In the genomic region with DNA sequence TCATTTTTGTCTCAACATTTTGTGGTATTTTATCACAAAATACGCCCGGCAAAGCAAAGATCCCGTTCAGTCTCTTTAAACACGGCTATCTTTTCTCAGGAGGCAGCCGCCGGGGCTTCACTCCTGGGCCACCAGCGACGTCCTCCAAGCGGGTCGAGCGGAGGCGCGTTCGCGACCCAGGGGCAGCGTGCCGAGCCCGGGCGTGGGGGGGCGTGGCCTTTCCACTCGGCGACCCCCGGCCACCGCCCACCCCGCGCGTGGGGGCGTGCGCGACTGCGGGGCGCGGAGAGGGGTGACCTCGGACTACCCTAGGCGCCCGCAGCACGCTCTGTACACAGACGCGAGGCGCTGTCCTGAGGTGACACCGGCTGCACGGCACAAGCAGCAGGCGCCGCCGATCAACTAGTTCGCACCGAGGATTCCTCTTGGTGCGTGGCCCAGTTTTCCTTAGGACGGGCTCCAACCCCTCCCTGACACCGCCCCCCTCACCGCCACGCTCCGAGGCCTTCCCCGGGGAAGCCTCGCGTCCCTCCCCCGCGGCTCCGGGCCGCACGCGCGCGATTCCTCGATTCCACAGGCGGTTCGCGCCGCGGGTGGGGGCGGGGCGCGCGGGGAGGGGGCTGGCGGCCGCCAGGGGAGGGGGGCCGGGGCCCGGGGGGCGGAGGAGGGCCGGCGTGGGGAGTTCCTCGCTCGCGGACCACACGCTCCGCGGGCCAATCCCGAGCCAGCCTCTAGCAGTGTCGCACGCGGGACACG, we compare ENCODE assay signal across 8 cellular contexts. TPM values are rescaled to one million over a fixed set of nuclear protein-coding genes. Genes with fewer than 3 reads are reported as not detected.
A peak's percentile ranks its signal among the peaks of the same experiment; 100 is the strongest.
DNase-seq lines count a peak whose midpoint lies in the region; ATAC-seq and TF ChIP-seq lines count a peak whose summit lies in the region.

No MANE protein-coding gene starts in this region.

- H3K4me1 Mint-ChIP-seq in glutamatergic neuron (ENCODE audit: low read depth, unreplicated experiment) (peaks cover 8% of the 10 kb centered on the region), osteocyte (ENCODE audit: unreplicated experiment) (peaks cover 23% of the 10 kb centered on the region)

- H3K27me3 Mint-ChIP-seq in glutamatergic neuron (ENCODE audit: unreplicated experiment) (peaks cover 21% of the 10 kb centered on the region), osteocyte (ENCODE audit: unreplicated experiment) (no peaks in the 10 kb centered on the region)

- H3K4me3 ChIP-seq in vagina, result peak overlapping the region; percentile 68 to 95

- peaks cover 22 to 34% of the 10 kb centered on the region in 2 donors for H3K36me3 Mint-ChIP-seq in activated naive CD4-positive, alpha-beta T cell treated with anti-CD3 and anti-CD28 coated beads, Interleukin-2, amount 50 U/mL, for 72 hours
- H3K36me3 Mint-ChIP-seq in glutamatergic neuron (ENCODE audit: unreplicated experiment), result no peaks in the 10 kb centered on the region
- no peaks in the 10 kb centered on the region for H3K36me3 Mint-ChIP-seq in osteocyte (ENCODE audit: unreplicated experiment)

- peak; percentile 18 for ATAC-seq in GM19035 (IDR thresholded peaks at IDR 0.05; ENCODE audit: unreplicated experiment)
- peak; percentile 18 for ATAC-seq in HG03469 (IDR thresholded peaks at IDR 0.05; ENCODE audit: unreplicated experiment)
- ATAC-seq in activated naive CD4-positive, alpha-beta T cell treated with anti-CD3 and anti-CD28 coated beads, Interleukin-2, amount 50 U/mL, for 72 hours, result peak; percentile 14 to 23

- no peaks in the 10 kb centered on the region for H3K27me3 ChIP-seq in vagina

- H3K9me3 Mint-ChIP-seq in activated naive CD4-positive, alpha-beta T cell treated with anti-CD3 and anti-CD28 coated beads, Interleukin-2, amount 50 U/mL, for 72 hours, result no peaks in the 10 kb centered on the region
- H3K9me3 Mint-ChIP-seq in glutamatergic neuron (ENCODE audit: unreplicated experiment) (peaks cover 23% of the 10 kb centered on the region), osteocyte (ENCODE audit: unreplicated experiment) (no peaks in the 10 kb centered on the region)

- no peaks in the 10 kb centered on the region for H3K36me3 ChIP-seq in vagina

- peak overlapping the region; percentile 95 to 99 for H3K27ac Mint-ChIP-seq in activated naive CD4-positive, alpha-beta T cell treated with anti-CD3 and anti-CD28 coated beads, Interleukin-2, amount 50 U/mL, for 72 hours
- H3K27ac Mint-ChIP-seq in glutamatergic neuron (ENCODE audit: unreplicated experiment), result peak overlapping the region; percentile 75
- H3K27ac Mint-ChIP-seq in osteocyte (ENCODE audit: unreplicated experiment), result peak overlapping the region; percentile 97

- no peaks in the 10 kb centered on the region for H3K9me3 ChIP-seq in vagina

- peak overlapping the region; percentile 96 for H3K4me3 Mint-ChIP-seq in glutamatergic neuron (ENCODE audit: unreplicated experiment)
- H3K4me3 Mint-ChIP-seq in osteocyte (ENCODE audit: unreplicated experiment), result peak overlapping the region; percentile 98

- peak overlapping the region; percentile 91 for H3K27ac ChIP-seq in vagina

- DNase-seq in AG20443 (ENCODE audit: low spot score), result peak; percentile 83
- peak; percentile 60 to 70 for DNase-seq in activated naive CD4-positive, alpha-beta T cell treated with anti-CD3 and anti-CD28 coated beads, Interleukin-2, amount 50 U/mL, for 72 hours (ENCODE audit: low spot score in 2 of 2)
- DNase-seq in glutamatergic neuron, result peak; percentile 69
- DNase-seq in osteocyte (ENCODE audit: extremely low spot score, unreplicated experiment), result peak; percentile 88
- DNase-seq in vagina (ENCODE audit: extremely low spot score in 2 of 2), result no peak

- TF ChIP-seq POLR2A in vagina (IDR thresholded peaks at IDR 0.05), result no peak

- TF ChIP-seq CTCF in glutamatergic neuron (IDR thresholded peaks at IDR 0.05; ENCODE audit: partially characterized antibody, unreplicated experiment) (no peak), osteocyte (IDR thresholded peaks at IDR 0.05) (no peak), vagina (IDR thresholded peaks at IDR 0.05) (no peak)

- peaks cover 28% of the 10 kb centered on the region for H3K4me1 ChIP-seq in vagina

- intact Hi-C loops in vagina (cut with DNase I), result no loop called here

TF ChIP-seq in PFSK-1, 5 proteins besides CTCF, POLR2A, EP300 and RAD21:
- TF ChIP-seq REST (IDR thresholded peaks at IDR 0.05; ENCODE audit: insufficient read depth in 1 of 2, low read depth in 2 of 2, low read length in 2 of 2) (no peak), FOXP2 (optimal IDR thresholded peaks at IDR 0.05; ENCODE audit: borderline replicate concordance, extremely low read depth, extremely low read length, insufficient read depth) (peak; percentile 53)

RNA-seq across cellular contexts. Expression of gene JARID2, which starts 1.1 kb away (rescaled TPM):
- 6.2 TPM for polyA plus RNA-seq in PFSK-1 (2012; ENCODE audit: insufficient read length, low read depth)
- total RNA-seq in activated naive CD4-positive, alpha-beta T cell treated with anti-CD3 and anti-CD28 coated beads, Interleukin-2, amount 50 U/mL, for 72 hours, result 10 to 100 TPM; 35.3 to 36.3 TPM
- 83.8 TPM for total RNA-seq in glutamatergic neuron (ENCODE audit: unreplicated experiment)
- 12.2 and 12.5 TPM in 2 replicates for total RNA-seq in osteocyte
- 17.9 TPM for total RNA-seq in vagina

Comparison
In these comparisons a context has a peak if more than half of its experiments do, and no peak if none do; other contexts are left out.
1. DNase-seq: peak in AG20443 (single experiment), activated naive CD4-positive, alpha-beta T cell treated with anti-CD3 and anti-CD28 coated beads, Interleukin-2, amount 50 U/mL, for 72 hours (2 of 2), glutamatergic neuron (single experiment) and osteocyte (single experiment); none in vagina (0 of 2).
2. Peak in every context shown above with its lines, with median percentiles within 50 percentile points of each other: ATAC-seq and H3K27ac Mint-ChIP-seq.